Comparison of ENCODE assay signal across 37 cellular contexts in genomic region chr5:97250113-97250512, GRCh38.
DNase-seq lines count a peak whose midpoint lies in the region; ATAC-seq, FAIRE-seq and TF ChIP-seq lines count a peak whose summit lies in the region.
"Had no signal": no experiment of that assay in that cellular context is flagged by ENCODE, and none has a peak within 500 bp of the region (broad histone marks: within the 10 kb centered on the region; RNA-seq: fewer than 3 reads in every experiment).

No MANE protein-coding gene starts in this region.

- FAIRE-seq in small intestine (lab: Jason Lieb, UNC), result no peak
- FAIRE-seq: A204.1, A549, D721Med had no signal

- H3K27me3 ChIP-seq in small intestine (ENCODE audit: control insufficient read depth in 2 of 2, insufficient read depth in 2 of 2, low read length in 2 of 2), result no peaks in the 10 kb centered on the region
- H3K27me3 ChIP-seq: BE2C; BLaER1; BLaER1 treated with 17β-estradiol and CSF1 and Interleukin-3, amounts not matched to agents 10 nM and 100 nM had no signal

- TF ChIP-seq CTCF in mucosa of descending colon (IDR thresholded peaks at IDR 0.05) (no peak), progenitor cell of endocrine pancreas (IDR thresholded peaks at IDR 0.05; ENCODE audit: unreplicated experiment) (no peak), endothelial cell (IDR thresholded peaks at IDR 0.05; ENCODE audit: unreplicated experiment) (no peak)

- H3K36me3 Mint-ChIP-seq in progenitor cell of endocrine pancreas (ENCODE audit: insufficient read depth) (no peaks in the 10 kb centered on the region), endothelial cell (ENCODE audit: low read depth, unreplicated experiment) (no peaks in the 10 kb centered on the region)
- H3K36me3 Mint-ChIP-seq: CD14-positive monocyte; CD4-positive, alpha-beta memory T cell; CD4-positive, CD25-positive, alpha-beta regulatory T cell; CD8-positive, alpha-beta memory T cell; CD8-positive, alpha-beta T cell had no signal

- intact Hi-C loops in left colon (cut with DNase I, micrococcal nuclease) (no loop called here), mucosa of descending colon (cut with DNase I, micrococcal nuclease) (no loop called here), cardiac septum (cut with DNase I) (no loop called here)

- H3K9me3 ChIP-seq in mucosa of descending colon (peaks cover 3% of the 10 kb centered on the region), small intestine (ENCODE audit: control insufficient read depth, low read depth) (no peaks in the 10 kb centered on the region)
- H3K9me3 ChIP-seq: A549, BE2C, Caco-2 had no signal

- H3K4me3 Mint-ChIP-seq in progenitor cell of endocrine pancreas (ENCODE audit: low read depth), result no peak overlapping the region
- H3K4me3 Mint-ChIP-seq in endothelial cell (ENCODE audit: unreplicated experiment), result no peak overlapping the region
- H3K4me3 Mint-ChIP-seq: B cell; CD14-positive monocyte; CD4-positive, alpha-beta memory T cell; CD4-positive, alpha-beta T cell; CD4-positive, CD25-positive, alpha-beta regulatory T cell; CD8-positive, alpha-beta memory T cell; CD8-positive, alpha-beta T cell had no signal

- H3K4me1 Mint-ChIP-seq in progenitor cell of endocrine pancreas (ENCODE audit: low read depth), result no peaks in the 10 kb centered on the region
- no peaks in the 10 kb centered on the region for H3K4me1 Mint-ChIP-seq in endothelial cell (ENCODE audit: unreplicated experiment)
- H3K4me1 Mint-ChIP-seq: B cell; CD14-positive monocyte; CD4-positive, alpha-beta memory T cell; CD4-positive, CD25-positive, alpha-beta regulatory T cell; CD8-positive, alpha-beta memory T cell had no signal

- H3K9me3 Mint-ChIP-seq in progenitor cell of endocrine pancreas (ENCODE audit: low read depth) (no peaks in the 10 kb centered on the region), endothelial cell (ENCODE audit: unreplicated experiment) (no peaks in the 10 kb centered on the region)

- H3K27ac Mint-ChIP-seq in progenitor cell of endocrine pancreas (peak overlapping the region; percentile 35), endothelial cell (ENCODE audit: unreplicated experiment) (no peak overlapping the region)
- H3K27ac Mint-ChIP-seq: B cell; CD14-positive monocyte; CD4-positive, alpha-beta memory T cell; CD4-positive, alpha-beta T cell; CD4-positive, CD25-positive, alpha-beta regulatory T cell; CD8-positive, alpha-beta memory T cell; CD8-positive, alpha-beta T cell had no signal

- DNase-seq in left colon, result no peak
- DNase-seq in mucosa of descending colon, result no peak
- DNase-seq in progenitor cell of endocrine pancreas (ENCODE audit: low spot score, unreplicated experiment), result no peak
- peak; percentile 80 for DNase-seq in small intestine
- no peak for DNase-seq in endothelial cell (ENCODE audit: low spot score)
- no peak for DNase-seq in GF-D8 (lab: John Stamatoyannopoulos, UW)
- no peak for DNase-seq in cardiac septum (ENCODE audit: low spot score)
- DNase-seq in T-helper 1 cell, result no peak
- DNase-seq: 8988T; ACHN; AML-193; BE2C; C1 segment of cervical spinal cord; Caco-2; Calu3; CD4-positive, alpha-beta memory T cell; CD4-positive, alpha-beta T cell; CD4-positive, CD25-positive, alpha-beta regulatory T cell; CD8-positive, alpha-beta memory T cell; CD8-positive, alpha-beta T cell; COR-L47; DMS 273 treated with DMSO at 0.1 percent for 48 hours; DMS153; DMS53; DMS79; DMS79 treated with DMSO at 0.1 percent for 48 hours; DND-41; EL had no signal

- H3K36me3 ChIP-seq in mucosa of descending colon (ENCODE audit: low read depth), result no peaks in the 10 kb centered on the region
- no peaks in the 10 kb centered on the region for H3K36me3 ChIP-seq in small intestine (ENCODE audit: control insufficient read depth in 2 of 2, insufficient read depth in 2 of 2, low read length in 2 of 2)
- H3K36me3 ChIP-seq: BE2C; BLaER1; BLaER1 treated with 17β-estradiol and CSF1 and Interleukin-3, amounts not matched to agents 10 nM and 100 nM had no signal

- ATAC-seq in left colon (peak; percentile 73), mucosa of descending colon (peak; percentile 27)
- ATAC-seq: A549; CD8-positive, alpha-beta T cell had no signal

- H3K4me1 ChIP-seq in mucosa of descending colon (ENCODE audit: low read depth) (no peaks in the 10 kb centered on the region), small intestine (ENCODE audit: control insufficient read depth in 2 of 2, insufficient read depth in 1 of 2, low read depth in 1 of 2, low read length in 1 of 2) (no peaks in the 10 kb centered on the region)
- H3K4me1 ChIP-seq: A549; BE2C; BLaER1; BLaER1 treated with 17β-estradiol and CSF1 and Interleukin-3, amounts not matched to agents 10 nM and 100 nM; Caco-2 had no signal

- no peaks in the 10 kb centered on the region for H3K27me3 Mint-ChIP-seq in progenitor cell of endocrine pancreas
- no peaks in the 10 kb centered on the region for H3K27me3 Mint-ChIP-seq in endothelial cell (ENCODE audit: unreplicated experiment)

- H3K4me3 ChIP-seq in mucosa of descending colon (no peak overlapping the region), small intestine (ENCODE audit: low read depth in 1 of 2, low read length in 2 of 2) (no peak overlapping the region)
- H3K4me3 ChIP-seq: A549; BLaER1; BLaER1 treated with 17β-estradiol and CSF1 and Interleukin-3, amounts not matched to agents 10 nM and 100 nM had no signal

- no peak overlapping the region for H3K27ac ChIP-seq in small intestine (ENCODE audit: low read depth in 1 of 2, low read length in 1 of 2)
- H3K27ac ChIP-seq: 22Rv1; A549; BLaER1; BLaER1 treated with 17β-estradiol and CSF1 and Interleukin-3, amounts not matched to agents 10 nM and 100 nM; C4-2B had no signal
